Comparison of ENCODE assay signal across 17 cellular contexts in the genomic region with DNA sequence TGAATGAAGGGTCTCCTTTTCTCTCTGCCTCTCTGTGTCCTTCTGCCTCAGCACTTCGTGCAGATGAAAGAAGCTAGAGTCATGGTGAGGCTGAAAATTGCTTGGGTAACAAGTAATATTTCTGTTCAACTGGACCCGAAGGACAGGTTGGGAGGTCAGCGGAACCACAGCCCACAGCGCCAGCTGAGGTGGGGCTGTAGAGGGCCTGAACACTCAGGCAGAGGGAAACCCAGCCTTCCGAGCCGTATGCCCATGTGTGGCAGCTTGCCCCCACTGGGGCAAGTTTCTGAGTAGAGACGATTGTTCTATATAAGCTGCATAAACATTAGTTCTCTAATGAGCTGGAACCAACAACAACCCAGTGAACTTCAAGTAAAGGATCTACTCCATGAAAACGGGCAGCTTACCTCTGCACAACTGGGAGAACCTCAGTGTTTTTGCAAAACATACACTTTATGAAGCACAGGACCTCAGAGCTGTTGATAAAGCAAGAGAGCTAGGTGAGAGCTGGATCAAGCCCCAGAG.
"Had no signal": no experiment of that assay in that cellular context is flagged by ENCODE, and none has a peak within 500 bp of the region (broad histone marks: within the 10 kb centered on the region; RNA-seq: fewer than 3 reads in every experiment).

No MANE protein-coding gene starts in this region.

- DNase-seq: activated CD4-positive, alpha-beta T cell treated with anti-CD3 and anti-CD28 coated beads for 4 hours; activated CD8-positive, alpha-beta memory T cell treated with anti-CD3 and anti-CD28 coated beads, Interleukin-2, amount 50 U/mL, for 4 hours; activated CD8-positive, alpha-beta T cell treated with anti-CD3 and anti-CD28 coated beads for 36 hours; activated T-cell treated with anti-CD3 and anti-CD28 coated beads, Interleukin-2, amount 50 U/mL, for 72 hours; colonic mucosa; heart right ventricle; left ventricle myocardium inferior; occipital lobe; psoas muscle; stimulated activated CD4-positive, alpha-beta T cell treated with anti-CD3 and anti-CD28 coated beads, Interleukin-15, amount 100 ng/mL, for 24 hours; stimulated activated CD4-positive, alpha-beta T cell treated with anti-CD3 and anti-CD28 coated beads, Interleukin-4, amount 100 ng/mL, for 24 hours; stimulated activated naive CD8-positive, alpha-beta T cell treated with anti-CD3 and anti-CD28 coated beads, Interleukin-15, amount 100 ng/mL, for 72 hours; T-helper 1 cell had no signal

- ATAC-seq: activated CD8-positive, alpha-beta T cell treated with anti-CD3 and anti-CD28 coated beads for 36 hours; activated T-cell treated with anti-CD3 and anti-CD28 coated beads, Interleukin-2, amount 50 U/mL, for 72 hours; heart right ventricle; psoas muscle; stimulated activated naive CD8-positive, alpha-beta T cell treated with anti-CD3 and anti-CD28 coated beads, Interleukin-15, amount 100 ng/mL, for 72 hours had no signal

- H3K36me3 ChIP-seq: colonic mucosa, heart right ventricle, left ventricle myocardium inferior, vagina, WERI-Rb-1 had no signal

- H3K27ac ChIP-seq: colonic mucosa, heart right ventricle, left ventricle myocardium inferior, psoas muscle, vagina, WERI-Rb-1 had no signal

- H3K9me3 ChIP-seq: colonic mucosa, psoas muscle, vagina had no signal

- H3K27me3 ChIP-seq: colonic mucosa, vagina had no signal

- H3K4me3 ChIP-seq: colonic mucosa, heart right ventricle, left ventricle myocardium inferior, psoas muscle, vagina had no signal

- H3K4me1 ChIP-seq: colonic mucosa had no signal

- FAIRE-seq: frontal cortex, keratinocyte had no signal
